ENCODE assay signal across 17 cellular contexts in the genomic region with DNA sequence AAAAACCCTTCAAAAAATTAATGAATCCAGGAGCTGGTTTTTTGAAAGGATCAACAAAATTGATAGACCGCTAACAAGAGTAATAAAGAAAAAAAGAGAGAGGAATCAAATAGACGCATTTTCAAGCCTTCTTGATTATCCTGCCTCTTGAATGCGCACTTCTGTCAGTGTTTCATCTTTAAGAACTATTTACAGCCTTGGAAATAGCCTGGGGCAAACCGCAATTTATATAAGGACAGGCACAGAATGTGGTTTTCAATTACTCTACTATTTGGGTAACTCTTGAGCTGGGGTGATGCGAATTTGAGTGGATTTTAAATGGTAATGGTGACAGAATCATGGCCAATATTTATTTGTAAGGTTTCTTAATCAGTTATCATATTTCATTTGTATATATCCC.
"Had no signal": no experiment of that assay in that cellular context is flagged by ENCODE, and none has a peak within 500 bp of the region (broad histone marks: within the 10 kb centered on the region; RNA-seq: fewer than 3 reads in every experiment).

No MANE protein-coding gene starts in this region.

- ATAC-seq: SK-N-SH treated with all-trans-retinoic acid at 6 μM for 48 hours, T-helper 17 cell had no signal

- DNase-seq: KBM-7, MG63, NCI-H1092, NCI-H1105 treated with DMSO at 0.1 percent for 48 hours, NCI-H187, NCI-H2029, NCI-H2081 treated with DMSO at 0.1 percent for 48 hours, NCI-H2227 treated with DMSO at 0.1 percent for 48 hours, NCI-H524, NCI-H526 treated with DMSO at 0.1 percent for 48 hours, NCI-H774, Right ventricle myocardium superior, RPMI8226, SIG-M5, T-helper 1 cell, T-helper 17 cell had no signal
